31 cellular contexts compared by ENCODE assay signal in the genomic region with DNA sequence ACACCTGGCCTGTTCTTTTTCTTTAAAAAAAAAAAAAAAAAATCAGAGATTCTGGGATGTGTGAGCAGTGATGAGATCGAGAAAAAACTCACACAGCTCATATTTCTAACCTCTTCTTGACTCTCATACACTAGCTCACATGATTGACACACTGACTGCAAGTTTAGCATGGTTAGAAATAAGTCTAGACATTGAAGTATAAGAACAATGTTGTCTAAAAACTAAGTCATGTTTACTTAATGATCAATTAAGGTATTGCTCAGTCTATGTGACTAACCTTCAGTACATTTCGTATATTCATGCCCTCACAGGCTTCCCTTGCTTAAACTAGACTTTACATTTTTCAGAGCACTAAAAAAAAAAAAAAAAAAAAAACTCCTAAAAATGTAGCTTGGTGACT.
"Had no signal": no experiment of that assay in that cellular context is flagged by ENCODE, and none has a peak within 500 bp of the region (broad histone marks: within the 10 kb centered on the region; RNA-seq: fewer than 3 reads in every experiment).

No MANE protein-coding gene starts in this region.

- H3K4me1 Mint-ChIP-seq: activated CD4-positive, alpha-beta T cell treated with anti-CD3 and anti-CD28 coated beads, Interleukin-2, amount 10 ng/mL, durations not matched to agents 24 days and 14 days; activated naive CD4-positive, alpha-beta T cell treated with anti-CD3 and anti-CD28 coated beads, Interleukin-2, amount 10 ng/mL, durations not matched to agents 7 days and 5 days; central memory CD8-positive, alpha-beta T cell; endodermal cell; naive B cell; stimulated activated naive B cell treated with anti-CD40 and anti-IgM and Interleukin-4, amounts not matched to agents 10 μg/mL and 1 μg/mL and 100 μg/mL, for 72 hours; T-helper 17 cell had no signal

- H3K9me3 ChIP-seq: breast epithelium, gastrocnemius medialis, pancreas, prostate gland, sigmoid colon, testis, transverse colon had no signal

- H3K36me3 ChIP-seq: breast epithelium, gastrocnemius medialis, pancreas, prostate gland, sigmoid colon, transverse colon, WERI-Rb-1 had no signal

- H3K27ac ChIP-seq: breast epithelium, gastrocnemius medialis, pancreas, prostate gland, sigmoid colon, testis, transverse colon, WERI-Rb-1 had no signal

- H3K27me3 ChIP-seq: breast epithelium, gastrocnemius medialis, pancreas, sigmoid colon, testis, transverse colon had no signal

- DNase-seq: activated CD4-positive, alpha-beta memory T cell treated with anti-CD3 and anti-CD28 coated beads for 36 hours; activated CD4-positive, alpha-beta T cell treated with anti-CD3 and anti-CD28 coated beads, Interleukin-2, amount 10 ng/mL, durations not matched to agents 24 days and 14 days; activated CD8-positive, alpha-beta memory T cell treated with anti-CD3 and anti-CD28 coated beads, Interleukin-2, amount 50 U/mL, for 4 hours; activated gamma-delta T cell; activated naive CD4-positive, alpha-beta T cell treated with anti-CD3 and anti-CD28 coated beads, Interleukin-2, amount 10 ng/mL, durations not matched to agents 7 days and 5 days; activated T-cell treated with anti-CD3 and anti-CD28 coated beads, Interleukin-2, amount 50 U/mL, for 1 hour; amygdala; endodermal cell; gastrocnemius medialis; glutamatergic neuron; kidney; left colon; naive B cell; pancreas; retina; sigmoid colon; stimulated activated CD4-positive, alpha-beta T cell treated with anti-CD3 and anti-CD28 coated beads, Interleukin-15, amount 100 ng/mL, for 24 hours; stimulated activated CD4-positive, alpha-beta T cell treated with anti-CD3 and anti-CD28 coated beads, Interleukin-2, amount 100 ng/mL, for 24 hours; stimulated activated naive B cell treated with anti-CD40 and anti-IgM and Interleukin-4, amounts not matched to agents 10 μg/mL and 1 μg/mL and 100 μg/mL, for 72 hours; T-helper 17 cell; T1000; testis; transverse colon; WERI-Rb-1 had no signal

- ATAC-seq: gastrocnemius medialis; left colon; pancreas; stimulated activated naive B cell treated with anti-CD40 and anti-IgM and Interleukin-4, amounts not matched to agents 10 μg/mL and 1 μg/mL and 100 μg/mL, for 72 hours; T-helper 17 cell had no signal

- H3K4me3 Mint-ChIP-seq: activated CD4-positive, alpha-beta memory T cell treated with anti-CD3 and anti-CD28 coated beads for 36 hours; activated CD4-positive, alpha-beta T cell treated with anti-CD3 and anti-CD28 coated beads, Interleukin-2, amount 10 ng/mL, durations not matched to agents 24 days and 14 days; activated naive CD4-positive, alpha-beta T cell treated with anti-CD3 and anti-CD28 coated beads, Interleukin-2, amount 10 ng/mL, durations not matched to agents 7 days and 5 days; activated T-helper 1 cell treated with anti-CD3 and anti-CD28 coated beads, Interleukin-12 subunit alpha, Interleukin-12 subunit beta, Interleukin-2, Interleukin-4 antibody, amounts not matched to agents 30 ng/mL and 10 ng/mL and 1 ng/mL, durations not matched to agents 14 hours and 24 hours and 36 hours; central memory CD8-positive, alpha-beta T cell; dendritic cell treated with granulocyte-macrophage colony-stimulating factor and Interleukin-4, amounts not matched to agents 40 ng/mL and 50 ng/mL, for 4 days; endodermal cell; mesothelial cell of epicardium; naive B cell; stimulated activated naive B cell treated with anti-CD40 and anti-IgM and Interleukin-4, amounts not matched to agents 10 μg/mL and 1 μg/mL and 100 μg/mL, for 72 hours; T-helper 17 cell had no signal

- FAIRE-seq: kidney, pancreas, urothelium cell line had no signal

- H3K4me3 ChIP-seq: breast epithelium, gastrocnemius medialis, pancreas, prostate gland, sigmoid colon, testis, transverse colon had no signal

- H3K36me3 Mint-ChIP-seq: activated CD4-positive, alpha-beta memory T cell treated with anti-CD3 and anti-CD28 coated beads for 36 hours; activated naive CD4-positive, alpha-beta T cell treated with anti-CD3 and anti-CD28 coated beads, Interleukin-2, amount 10 ng/mL, durations not matched to agents 7 days and 5 days; mesothelial cell of epicardium; naive B cell; stimulated activated naive B cell treated with anti-CD40 and anti-IgM and Interleukin-4, amounts not matched to agents 10 μg/mL and 1 μg/mL and 100 μg/mL, for 72 hours had no signal

- H3K27me3 Mint-ChIP-seq: activated CD4-positive, alpha-beta T cell treated with anti-CD3 and anti-CD28 coated beads, Interleukin-2, amount 10 ng/mL, durations not matched to agents 24 days and 14 days; activated naive CD4-positive, alpha-beta T cell treated with anti-CD3 and anti-CD28 coated beads, Interleukin-2, amount 10 ng/mL, durations not matched to agents 7 days and 5 days; dendritic cell treated with granulocyte-macrophage colony-stimulating factor and Interleukin-4, amounts not matched to agents 40 ng/mL and 50 ng/mL, for 4 days; naive B cell; stimulated activated naive B cell treated with anti-CD40 and anti-IgM and Interleukin-4, amounts not matched to agents 10 μg/mL and 1 μg/mL and 100 μg/mL, for 72 hours had no signal

- H3K4me1 ChIP-seq: breast epithelium, gastrocnemius medialis, pancreas, prostate gland, sigmoid colon, testis, transverse colon had no signal

- H3K27ac Mint-ChIP-seq: activated CD4-positive, alpha-beta T cell treated with anti-CD3 and anti-CD28 coated beads, Interleukin-2, amount 10 ng/mL, durations not matched to agents 24 days and 14 days; activated naive CD4-positive, alpha-beta T cell treated with anti-CD3 and anti-CD28 coated beads, Interleukin-2, amount 10 ng/mL, durations not matched to agents 7 days and 5 days; activated T-helper 1 cell treated with anti-CD3 and anti-CD28 coated beads, Interleukin-12 subunit alpha, Interleukin-12 subunit beta, Interleukin-2, Interleukin-4 antibody, amounts not matched to agents 30 ng/mL and 10 ng/mL and 1 ng/mL, durations not matched to agents 14 hours and 24 hours and 36 hours; dendritic cell treated with granulocyte-macrophage colony-stimulating factor and Interleukin-4, amounts not matched to agents 40 ng/mL and 50 ng/mL, for 4 days; endodermal cell; naive B cell; stimulated activated naive B cell treated with anti-CD40 and anti-IgM and Interleukin-4, amounts not matched to agents 10 μg/mL and 1 μg/mL and 100 μg/mL, for 72 hours; T-helper 17 cell had no signal

- H3K9me3 Mint-ChIP-seq: activated CD4-positive, alpha-beta memory T cell treated with anti-CD3 and anti-CD28 coated beads for 36 hours; activated CD4-positive, alpha-beta T cell treated with anti-CD3 and anti-CD28 coated beads, Interleukin-2, amount 10 ng/mL, durations not matched to agents 24 days and 14 days; activated naive CD4-positive, alpha-beta T cell treated with anti-CD3 and anti-CD28 coated beads, Interleukin-2, amount 10 ng/mL, durations not matched to agents 7 days and 5 days; activated T-helper 1 cell treated with anti-CD3 and anti-CD28 coated beads, Interleukin-12 subunit alpha, Interleukin-12 subunit beta, Interleukin-2, Interleukin-4 antibody, amounts not matched to agents 30 ng/mL and 10 ng/mL and 1 ng/mL, durations not matched to agents 14 hours and 24 hours and 36 hours; central memory CD8-positive, alpha-beta T cell; dendritic cell treated with granulocyte-macrophage colony-stimulating factor and Interleukin-4, amounts not matched to agents 40 ng/mL and 50 ng/mL, for 4 days; endodermal cell; mesothelial cell of epicardium; stimulated activated naive B cell treated with anti-CD40 and anti-IgM and Interleukin-4, amounts not matched to agents 10 μg/mL and 1 μg/mL and 100 μg/mL, for 72 hours had no signal
